In genomic region chr7:106898967-106899366, GRCh38 we compare ENCODE assay signal across 3 cellular contexts. TPM values are rescaled to one million over a fixed set of nuclear protein-coding genes. Genes with fewer than 3 reads are reported as not detected.
"Had no signal": no experiment of that assay in that cellular context is flagged by ENCODE, and none has a peak within 500 bp of the region (broad histone marks: within the 10 kb centered on the region; RNA-seq: fewer than 3 reads in every experiment).

No MANE protein-coding gene starts in this region.

RNA-seq across cellular contexts. Expression of gene PIK3CG, which starts 33.9 kb away (rescaled TPM):
- total RNA-seq: LHCN-M2, NCI-H460, SJCRH30 had no signal
